8 cellular contexts compared by ENCODE assay signal in genomic region chr22:50523806-50524663, GRCh38. TPM values are rescaled to one million over a fixed set of nuclear protein-coding genes. Genes with fewer than 3 reads are reported as not detected.
DNase-seq lines count a peak whose midpoint lies in the region; ATAC-seq and TF ChIP-seq lines count a peak whose summit lies in the region.

No MANE protein-coding gene starts in this region.

- H3K27ac Mint-ChIP-seq in T-helper 2 cell treated with Interferon-gamma antibody and Interleukin-4, amounts not matched to agents 5 μg/mL and 100 μg/mL, for 36 hours, result peak overlapping the region; percentile 92
- peak overlapping the region; percentile 84; the same call in 1 of the 2 replicates for H3K27ac Mint-ChIP-seq in WTC11

- H3K36me3 ChIP-seq in iPS-15b (ENCODE audit: control insufficient read depth, insufficient read depth, low read length) (peaks cover 28% of the 10 kb centered on the region), stomach smooth muscle (ENCODE audit: control insufficient read depth in 2 of 2, insufficient read depth in 2 of 2, low read length in 2 of 2) (peaks cover 20 to 25% of the 10 kb centered on the region in 2 donors)

- DNase-seq in T-helper 2 cell treated with Interferon-gamma antibody and Interleukin-4, amounts not matched to agents 5 μg/mL and 100 μg/mL, for 36 hours (ENCODE audit: low spot score), result no peak
- DNase-seq in T-helper 2 cell, result no peak
- no peak for DNase-seq in WTC11 (ENCODE audit: low spot score)
- no peak for DNase-seq in iPS-NIHi7 (ENCODE audit: extremely low spot score)
- no peak for DNase-seq in activated effector memory CD4-positive, alpha-beta T cell treated with anti-CD3 and anti-CD28 coated beads, Interleukin-2, amount 50 U/mL, for 16 hours

- H3K4me1 ChIP-seq in iPS-15b (ENCODE audit: control insufficient read depth, insufficient read depth, low read length) (no peaks in the 10 kb centered on the region), stomach smooth muscle (ENCODE audit: control insufficient read depth, insufficient read depth, low read length) (peaks cover 33% of the 10 kb centered on the region)

- POLR2A ChIA-PET in WTC11 (lab: Charles Lee), result interaction anchor here (1.3 to 2.3 kb wide), 2 partner anchors 14 to 16 kb away, joined by 4 to 13 read pairs; partner anchors contain the start of genes LMF2 and NCAPH2

- H3K4me3 ChIP-seq in iPS-15b (ENCODE audit: low read depth, low read length) (peak overlapping the region; percentile 76), stomach smooth muscle (ENCODE audit: low read length in 2 of 2) (peak overlapping the region; percentile 72 to 80)

- H3K4me1 Mint-ChIP-seq in T-helper 2 cell treated with Interferon-gamma antibody and Interleukin-4, amounts not matched to agents 5 μg/mL and 100 μg/mL, for 36 hours (ENCODE audit: low read depth), result peaks cover 28% of the 10 kb centered on the region
- peaks cover 13% of the 10 kb centered on the region for H3K4me1 Mint-ChIP-seq in WTC11

- TF ChIP-seq CTCF in WTC11 (IDR thresholded peaks at IDR 0.05), result no peak

- ATAC-seq in WTC11 (no peak), GM21447 (IDR thresholded peaks at IDR 0.05; ENCODE audit: unreplicated experiment) (no peak)

- H3K27me3 ChIP-seq in iPS-15b (ENCODE audit: control insufficient read depth, insufficient read depth, low read length) (peaks cover 21% of the 10 kb centered on the region), stomach smooth muscle (ENCODE audit: control insufficient read depth in 1 of 2, insufficient read depth in 2 of 2, low read length in 2 of 2) (peaks cover 0 to 2% of the 10 kb centered on the region in 2 donors)

- no peaks in the 10 kb centered on the region for H3K9me3 Mint-ChIP-seq in T-helper 2 cell treated with Interferon-gamma antibody and Interleukin-4, amounts not matched to agents 5 μg/mL and 100 μg/mL, for 36 hours
- no peaks in the 10 kb centered on the region for H3K9me3 Mint-ChIP-seq in WTC11

- H3K4me3 Mint-ChIP-seq in T-helper 2 cell treated with Interferon-gamma antibody and Interleukin-4, amounts not matched to agents 5 μg/mL and 100 μg/mL, for 36 hours, result peak overlapping the region; percentile 96
- H3K4me3 Mint-ChIP-seq in WTC11, result peak overlapping the region; percentile 82

- H3K36me3 Mint-ChIP-seq in T-helper 2 cell treated with Interferon-gamma antibody and Interleukin-4, amounts not matched to agents 5 μg/mL and 100 μg/mL, for 36 hours (ENCODE audit: low read depth), result peaks cover 34% of the 10 kb centered on the region
- peaks cover 7% of the 10 kb centered on the region for H3K36me3 Mint-ChIP-seq in WTC11

- H3K27ac ChIP-seq in stomach smooth muscle (ENCODE audit: low read length), result no peak overlapping the region

- CTCF ChIA-PET in WTC11 (lab: Charles Lee), result interaction anchor here (1.8 to 4.3 kb wide), 9 partner anchors 12 to 175 kb away, joined by 7 to 60 read pairs (median 15); partner anchors contain the start of genes ARSA, LMF2, NCAPH2 and SYCE3

- no peaks in the 10 kb centered on the region for H3K9me3 ChIP-seq in iPS-15b (ENCODE audit: control insufficient read depth, insufficient read depth, low read length)
- no peaks in the 10 kb centered on the region for H3K9me3 ChIP-seq in stomach smooth muscle (ENCODE audit: control insufficient read depth in 2 of 2, low read length in 2 of 2)

- H3K27me3 Mint-ChIP-seq in T-helper 2 cell treated with Interferon-gamma antibody and Interleukin-4, amounts not matched to agents 5 μg/mL and 100 μg/mL, for 36 hours (ENCODE audit: low read depth), result no peaks in the 10 kb centered on the region
- peaks cover 25% of the 10 kb centered on the region for H3K27me3 Mint-ChIP-seq in WTC11 (ENCODE audit: low read depth)

- H3K9ac ChIP-seq in iPS-15b (ENCODE audit: low read depth, low read length), result peak overlapping the region; percentile 87
- peak overlapping the region in 1 of 2 donors; percentile 70 for H3K9ac ChIP-seq in stomach smooth muscle (ENCODE audit: low read length in 2 of 2)

TF ChIP-seq in WTC11, 78 proteins besides CTCF, POLR2A, EP300 and RAD21 (continues in another document):
- TF ChIP-seq AFF4 (CRISPR knock-in tag; IDR thresholded peaks at IDR 0.05; ENCODE audit: borderline replicate concordance) (no peak), ZNF423 (CRISPR knock-in tag; IDR thresholded peaks at IDR 0.05) (no peak), ERG (CRISPR knock-in tag; IDR thresholded peaks at IDR 0.05) (no peak), SMAD3 (CRISPR knock-in tag; IDR thresholded peaks at IDR 0.05; ENCODE audit: borderline replicate concordance) (no peak), TP53 (CRISPR knock-in tag; IDR thresholded peaks at IDR 0.05) (no peak), PRDM15 (CRISPR knock-in tag; IDR thresholded peaks at IDR 0.05) (no peak)
- TF ChIP-seq, protein P1, sequence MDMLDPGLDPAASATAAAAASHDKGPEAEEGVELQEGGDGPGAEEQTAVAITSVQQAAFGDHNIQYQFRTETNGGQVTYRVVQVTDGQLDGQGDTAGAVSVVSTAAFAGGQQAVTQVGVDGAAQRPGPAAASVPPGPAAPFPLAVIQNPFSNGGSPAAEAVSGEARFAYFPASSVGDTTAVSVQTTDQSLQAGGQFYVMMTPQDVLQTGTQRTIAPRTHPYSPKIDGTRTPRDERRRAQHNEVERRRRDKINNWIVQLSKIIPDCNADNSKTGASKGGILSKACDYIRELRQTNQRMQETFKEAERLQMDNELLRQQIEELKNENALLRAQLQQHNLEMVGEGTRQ (CRISPR knock-in tag; IDR thresholded peaks at IDR 0.05), result no peak

RNA-seq across cellular contexts. Expression of gene SCO2, which starts 1.4 kb away (rescaled TPM):
- total RNA-seq in WTC11 (2021), result 1.5 to 5.5 TPM in 2 of 3 replicates, not detected in the other

RNA-seq across cellular contexts. Expression of gene TYMP, which starts 5.8 kb away (rescaled TPM):
- 1.2 to 1.8 TPM (median 1.5 TPM) in 3 replicates for total RNA-seq in WTC11 (2021)

RNA-seq across cellular contexts. Expression of gene NCAPH2, which starts 16.0 kb away (rescaled TPM):
- total RNA-seq in WTC11 (2021), result 69.8 to 78.4 TPM (median 70.3 TPM) in 3 replicates

RNA-seq across cellular contexts. Expression of gene LMF2, which starts 16.5 kb away (rescaled TPM):
- 38.1 to 43.7 TPM (median 39.8 TPM) in 3 replicates for total RNA-seq in WTC11 (2021)

RNA-seq across cellular contexts. Expression of gene KLHDC7B, which starts 21.7 kb away (rescaled TPM):
- total RNA-seq in WTC11 (2021), result not detected in 3 replicates
